10 cellular contexts compared by ENCODE assay signal in the genomic region with DNA sequence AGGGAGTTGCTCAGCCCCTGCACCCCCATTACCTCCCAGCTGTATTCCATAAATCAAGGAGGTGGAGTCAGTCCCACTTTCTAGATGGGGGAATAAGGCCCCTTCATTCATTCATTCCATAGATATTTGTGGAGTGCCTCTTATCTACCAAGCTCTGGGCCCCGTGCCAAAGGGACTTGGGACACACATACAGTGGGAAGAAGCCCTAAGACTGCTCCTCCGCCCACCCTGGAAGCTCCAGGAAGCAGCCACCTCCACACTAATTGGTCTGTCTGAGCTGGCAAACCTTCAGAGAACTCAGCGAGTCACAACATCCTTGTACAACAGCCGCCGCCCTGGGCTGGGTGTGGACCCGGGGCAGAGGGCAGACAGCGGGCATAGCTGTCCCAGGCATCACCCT. TPM values are rescaled to one million over a fixed set of nuclear protein-coding genes. Genes with fewer than 3 reads are reported as not detected.
DNase-seq lines count a peak whose midpoint lies in the region; ATAC-seq and TF ChIP-seq lines count a peak whose summit lies in the region.
"Had no signal": no experiment of that assay in that cellular context is flagged by ENCODE, and none has a peak within 500 bp of the region (broad histone marks: within the 10 kb centered on the region; RNA-seq: fewer than 3 reads in every experiment).

No MANE protein-coding gene starts in this region.

- H3K4me3 ChIP-seq in adrenal gland, result no peak overlapping the region

- H3K4me3 Mint-ChIP-seq in WTC11, result no peak overlapping the region
- H3K4me3 Mint-ChIP-seq: naive thymus-derived CD4-positive, alpha-beta T cell had no signal

- no peaks in the 10 kb centered on the region; the same call in 1 of the 2 replicates for H3K27me3 Mint-ChIP-seq in WTC11 (ENCODE audit: low read depth)

- TF ChIP-seq POLR2A in adrenal gland (IDR thresholded peaks at IDR 0.05), result no peak

- no peaks in the 10 kb centered on the region for H3K27me3 ChIP-seq in adrenal gland

- peaks cover 8 to 14% of the 10 kb centered on the region in 2 donors for H3K4me1 ChIP-seq in adrenal gland (replicated peaks in 1 of 2)

- no peaks in the 10 kb centered on the region for H3K36me3 ChIP-seq in adrenal gland (replicated peaks in 1 of 2)

- TF ChIP-seq CTCF in adrenal gland (IDR thresholded peaks at IDR 0.05) (no peak), WTC11 (IDR thresholded peaks at IDR 0.05) (no peak)

- no peaks in the 10 kb centered on the region for H3K9me3 Mint-ChIP-seq in WTC11
- H3K9me3 Mint-ChIP-seq: naive thymus-derived CD4-positive, alpha-beta T cell had no signal

- WGBS in adrenal gland, 4 donors, result 25 to 32% (median 32%) methylated on average over 4 to 7 of the region's 7 CpGs

- H3K4me1 Mint-ChIP-seq in WTC11, result peaks cover 17% of the 10 kb centered on the region
- H3K4me1 Mint-ChIP-seq: naive thymus-derived CD4-positive, alpha-beta T cell had no signal

- no peaks in the 10 kb centered on the region for H3K9me3 ChIP-seq in adrenal gland (replicated peaks in 1 of 3)

- intact Hi-C loops in Right ventricle myocardium inferior (cut with DNase I) (no loop called here), cardiac septum (cut with DNase I) (no loop called here), adrenal gland (cut with DNase I) (no loop called here)

- no peak for ATAC-seq in Right ventricle myocardium inferior
- ATAC-seq in GM21529 (IDR thresholded peaks at IDR 0.05; ENCODE audit: unreplicated experiment), result no peak
- ATAC-seq in WTC11, result no peak
- ATAC-seq in GM21423 (IDR thresholded peaks at IDR 0.05; ENCODE audit: unreplicated experiment), result no peak
- ATAC-seq: naive thymus-derived CD4-positive, alpha-beta T cell had no signal

- CTCF ChIA-PET in WTC11 (lab: Charles Lee), result interaction anchor here (3.8 kb wide), 1 partner anchor 112 kb away, joined by 24 read pairs; no protein-coding TSS in a partner anchor

- H3K27ac Mint-ChIP-seq in WTC11, result no peak overlapping the region
- H3K27ac Mint-ChIP-seq: naive thymus-derived CD4-positive, alpha-beta T cell had no signal

- DNase-seq in Right ventricle myocardium inferior (ENCODE audit: missing footprints) (peak; percentile 80), cardiac septum (ENCODE audit: low spot score) (no peak), adrenal gland (peak in 6 of 7 donors; percentile 75 to 88 (median 80)), iris pigment epithelial cell (ENCODE audit: low read depth) (peak; percentile 89), WTC11 (ENCODE audit: low spot score) (no peak), DMS114 treated with DMSO at 0.1 percent for 48 hours (lab: John Stamatoyannopoulos, UW; ENCODE audit: unreplicated experiment) (no peak)
- DNase-seq: C1 segment of cervical spinal cord; naive thymus-derived CD4-positive, alpha-beta T cell had no signal

- no peak overlapping the region for H3K27ac ChIP-seq in adrenal gland

- POLR2A ChIA-PET in WTC11 (lab: Charles Lee), result no interaction called here

- H3K36me3 Mint-ChIP-seq in WTC11, result peaks cover 3% of the 10 kb centered on the region; the same call in 1 of the 2 replicates
- H3K36me3 Mint-ChIP-seq: naive thymus-derived CD4-positive, alpha-beta T cell had no signal

TF ChIP-seq in WTC11, 78 proteins besides CTCF, POLR2A, EP300 and RAD21:
- TF ChIP-seq ZNF138 (CRISPR knock-in tag; conservative IDR thresholded peaks at IDR 0.05), result no peak
- no peak for TF ChIP-seq FOXK1 (CRISPR knock-in tag; IDR thresholded peaks at IDR 0.05)
- TF ChIP-seq, protein P1, sequence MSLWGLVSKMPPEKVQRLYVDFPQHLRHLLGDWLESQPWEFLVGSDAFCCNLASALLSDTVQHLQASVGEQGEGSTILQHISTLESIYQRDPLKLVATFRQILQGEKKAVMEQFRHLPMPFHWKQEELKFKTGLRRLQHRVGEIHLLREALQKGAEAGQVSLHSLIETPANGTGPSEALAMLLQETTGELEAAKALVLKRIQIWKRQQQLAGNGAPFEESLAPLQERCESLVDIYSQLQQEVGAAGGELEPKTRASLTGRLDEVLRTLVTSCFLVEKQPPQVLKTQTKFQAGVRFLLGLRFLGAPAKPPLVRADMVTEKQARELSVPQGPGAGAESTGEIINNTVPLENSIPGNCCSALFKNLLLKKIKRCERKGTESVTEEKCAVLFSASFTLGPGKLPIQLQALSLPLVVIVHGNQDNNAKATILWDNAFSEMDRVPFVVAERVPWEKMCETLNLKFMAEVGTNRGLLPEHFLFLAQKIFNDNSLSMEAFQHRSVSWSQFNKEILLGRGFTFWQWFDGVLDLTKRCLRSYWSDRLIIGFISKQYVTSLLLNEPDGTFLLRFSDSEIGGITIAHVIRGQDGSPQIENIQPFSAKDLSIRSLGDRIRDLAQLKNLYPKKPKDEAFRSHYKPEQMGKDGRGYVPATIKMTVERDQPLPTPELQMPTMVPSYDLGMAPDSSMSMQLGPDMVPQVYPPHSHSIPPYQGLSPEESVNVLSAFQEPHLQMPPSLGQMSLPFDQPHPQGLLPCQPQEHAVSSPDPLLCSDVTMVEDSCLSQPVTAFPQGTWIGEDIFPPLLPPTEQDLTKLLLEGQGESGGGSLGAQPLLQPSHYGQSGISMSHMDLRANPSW (CRISPR knock-in tag; conservative IDR thresholded peaks at IDR 0.05; ENCODE audit: low read depth), result no peak

RNA-seq across cellular contexts. Expression of a gene that starts 6.4 kb away (rescaled TPM):
- total RNA-seq in Right ventricle myocardium inferior, result not detected
- total RNA-seq in cardiac septum, result 0.13 TPM
- 1 to 10 TPM in 4 of 8 donors, under 1 TPM in 2, not detected in 2; 0.22 to 4.5 (median 2.2) TPM for total RNA-seq in adrenal gland
- 10 to 100 TPM in 1 of 3 donors, 1 to 10 TPM in 2; 1.2 to 11.7 (median 9.4) TPM for polyA plus RNA-seq in adrenal gland
- total RNA-seq in WTC11 (2021), result 20.1 to 23.2 TPM (median 21.7 TPM) in 3 replicates
- total RNA-seq: naive thymus-derived CD4-positive, alpha-beta T cell had no signal
- polyA plus RNA-seq: naive thymus-derived CD4-positive, alpha-beta T cell had no signal

RNA-seq across cellular contexts. Expression of a gene that starts 22.7 kb away (rescaled TPM):
- 13.8 TPM for total RNA-seq in Right ventricle myocardium inferior
- total RNA-seq in cardiac septum, result 16.2 TPM
- total RNA-seq in adrenal gland, result 10 to 100 TPM in 7 of 8 donors, 1 to 10 TPM in 1; 7.9 to 63.4 (median 35.2) TPM
- 10 to 100 TPM in 2 of 3 donors, 1 to 10 TPM in 1; 6.1 to 26.3 (median 19.2) TPM for polyA plus RNA-seq in adrenal gland
- total RNA-seq in WTC11 (2021), result 0.50 to 0.63 TPM (median 0.62 TPM) in 3 replicates
- total RNA-seq: naive thymus-derived CD4-positive, alpha-beta T cell had no signal
- polyA plus RNA-seq: naive thymus-derived CD4-positive, alpha-beta T cell had no signal

RNA-seq across cellular contexts. Expression of a gene that starts 40.0 kb away (rescaled TPM):
- not detected for total RNA-seq in Right ventricle myocardium inferior
- not detected for total RNA-seq in cardiac septum
- total RNA-seq in adrenal gland, result under 1 TPM in 5 of 8 donors, not detected in 3; 0.11 to 0.63 (median 0.16) TPM
- under 1 TPM; 0.30 to 0.48 (median 0.42) TPM for polyA plus RNA-seq in adrenal gland
- total RNA-seq in WTC11 (2021), result 5.6 to 10.6 TPM (median 6.1 TPM) in 3 replicates
- total RNA-seq: naive thymus-derived CD4-positive, alpha-beta T cell had no signal
- polyA plus RNA-seq: naive thymus-derived CD4-positive, alpha-beta T cell had no signal

Comparison
In these comparisons a context has a peak if more than half of its experiments do, and no peak if none do; other contexts are left out.
1. DNase-seq: peak in Right ventricle myocardium inferior (single experiment), adrenal gland (6 of 7) and iris pigment epithelial cell (single experiment); none in cardiac septum (single experiment), WTC11 (single experiment) and DMS114 treated with DMSO at 0.1 percent for 48 hours (single experiment).